In the genomic region with DNA sequence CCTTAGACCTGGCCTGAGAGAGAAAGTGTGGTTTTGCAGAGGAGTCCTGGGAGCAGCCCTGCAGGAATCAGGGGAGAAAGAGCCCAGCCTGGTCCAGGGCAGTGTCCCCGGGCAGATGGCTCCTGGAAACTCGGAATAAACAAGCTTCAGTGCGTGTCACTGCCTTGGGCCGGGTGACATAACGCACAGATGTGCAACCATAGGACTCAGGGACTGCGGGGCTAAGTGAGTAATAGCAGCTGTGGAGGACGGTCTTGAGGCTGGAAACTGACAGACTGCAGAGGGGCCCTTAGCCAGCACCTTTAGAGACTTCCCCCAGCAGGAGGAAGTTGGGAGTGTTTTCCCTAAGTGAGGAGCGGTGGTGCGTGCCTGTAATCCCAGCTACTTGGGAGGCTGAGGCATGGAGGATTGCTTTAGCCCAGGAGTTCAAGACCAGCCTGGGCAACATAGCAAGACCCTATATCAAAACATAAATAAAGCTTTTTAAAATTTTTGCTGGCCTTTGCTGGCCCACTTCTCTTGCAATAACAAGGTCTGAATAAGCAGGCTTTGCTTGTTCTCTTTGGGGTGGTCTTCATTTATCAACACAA, we compare ENCODE assay signal across 15 cellular contexts. TPM values are rescaled to one million over a fixed set of nuclear protein-coding genes. Genes with fewer than 3 reads are reported as not detected.
DNase-seq lines count a peak whose midpoint lies in the region; ATAC-seq and TF ChIP-seq lines count a peak whose summit lies in the region.
"Had no signal": no experiment of that assay in that cellular context is flagged by ENCODE, and none has a peak within 500 bp of the region (broad histone marks: within the 10 kb centered on the region; RNA-seq: fewer than 3 reads in every experiment).

No MANE protein-coding gene starts in this region.

- H3K9me3 Mint-ChIP-seq in IgD-negative memory B cell = no peaks in the 10 kb centered on the region
- H3K9me3 Mint-ChIP-seq in WTC11 = no peaks in the 10 kb centered on the region

- H3K36me3 Mint-ChIP-seq in IgD-negative memory B cell (no peaks in the 10 kb centered on the region), WTC11 (no peaks in the 10 kb centered on the region)

- peak; percentile 70 for DNase-seq in Ammon's horn (ENCODE audit: low spot score)
- DNase-seq in WTC11 (ENCODE audit: low spot score) = no peak
- DNase-seq in NCI-H345 (lab: John Stamatoyannopoulos, UW) = no peak
- DNase-seq in posterior vena cava (ENCODE audit: low spot score) = no peak
- DNase-seq: activated CD4-positive, alpha-beta T cell treated with anti-CD3 and anti-CD28 coated beads for 1 hour; activated T-cell treated with anti-CD3 and anti-CD28 coated beads for 4 hours; DMS153; KG1; pancreas; SW 1271; thyroid gland had no signal

- ATAC-seq in WTC11 (no peak), HG02610 (IDR thresholded peaks at IDR 0.05; ENCODE audit: unreplicated experiment) (no peak), HG03039 (IDR thresholded peaks at IDR 0.05; ENCODE audit: unreplicated experiment) (no peak)

- CTCF ChIA-PET in WTC11 (lab: Charles Lee) = interaction anchor here (0.8 to 7.8 kb wide), 8 partner anchors 8 to 122 kb away, joined by 3 to 108 read pairs (median 6); no protein-coding TSS in a partner anchor

- H3K4me3 ChIP-seq in mucosa of rectum (ENCODE audit: low read length in 2 of 2) = no peak overlapping the region
- H3K4me3 ChIP-seq: pancreas, thyroid gland had no signal

- intact Hi-C loops in posterior vena cava (cut with DNase I) = no loop called here

- TF ChIP-seq CTCF in WTC11 (IDR thresholded peaks at IDR 0.05) = no peak

- H3K9me3 ChIP-seq in mucosa of rectum (ENCODE audit: control insufficient read depth in 2 of 2, low read length in 2 of 2) = no peaks in the 10 kb centered on the region
- H3K9me3 ChIP-seq: pancreas, thyroid gland had no signal

- no peaks in the 10 kb centered on the region for H3K27me3 ChIP-seq in mucosa of rectum (ENCODE audit: control insufficient read depth in 2 of 2, insufficient read depth in 2 of 2, low read length in 2 of 2)
- H3K27me3 ChIP-seq: pancreas, thyroid gland had no signal

- H3K4me1 Mint-ChIP-seq in IgD-negative memory B cell = peaks cover 23 to 45% (median 40%) of the 10 kb centered on the region in 3 donors
- peaks cover 46% of the 10 kb centered on the region for H3K4me1 Mint-ChIP-seq in WTC11

- H3K27ac Mint-ChIP-seq in IgD-negative memory B cell (peak overlapping the region in 2 of 3 donors; percentile 87 to 94), WTC11 (peak overlapping the region; percentile 32; the same call in 1 of the 2 replicates)

- peaks cover 52 to 54% of the 10 kb centered on the region in 2 donors for H3K4me1 ChIP-seq in mucosa of rectum (ENCODE audit: control insufficient read depth in 2 of 2, insufficient read depth in 2 of 2, low read length in 2 of 2)

- peak overlapping the region; percentile 19 to 67 for H3K9ac ChIP-seq in mucosa of rectum (ENCODE audit: low read depth in 1 of 2, low read length in 2 of 2)

- no peaks in the 10 kb centered on the region for H3K36me3 ChIP-seq in mucosa of rectum (ENCODE audit: control insufficient read depth in 2 of 2, insufficient read depth in 2 of 2, low read length in 2 of 2)
- H3K36me3 ChIP-seq: pancreas, thyroid gland had no signal

- H3K4me3 Mint-ChIP-seq in IgD-negative memory B cell = peak overlapping the region in 2 of 4 donors; percentile 49 to 82
- H3K4me3 Mint-ChIP-seq in WTC11 = no peak overlapping the region

- POLR2A ChIA-PET in WTC11 (lab: Charles Lee) = interaction anchor here (0.6 kb wide), 1 partner anchor 45 kb away, joined by 3 read pairs; no protein-coding TSS in a partner anchor

- H3K27me3 Mint-ChIP-seq in IgD-negative memory B cell = no peaks in the 10 kb centered on the region
- H3K27me3 Mint-ChIP-seq in WTC11 (ENCODE audit: low read depth) = peaks cover 2% of the 10 kb centered on the region

- H3K27ac ChIP-seq in mucosa of rectum (ENCODE audit: low read depth in 2 of 2, low read length in 2 of 2) = peak overlapping the region; percentile 88 to 98
- H3K27ac ChIP-seq: thyroid gland had no signal

TF ChIP-seq in WTC11, 78 proteins besides CTCF, POLR2A, EP300 and RAD21:
- TF ChIP-seq CBFB (CRISPR knock-in tag; IDR thresholded peaks at IDR 0.05; ENCODE audit: low read depth) (no peak), ZNF121 (CRISPR knock-in tag; IDR thresholded peaks at IDR 0.05) (peak; percentile 70; the same call in 1 of the 2 replicates), ETV6 (CRISPR knock-in tag; IDR thresholded peaks at IDR 0.05) (no peak)

RNA-seq across cellular contexts. Expression of a gene that starts 5.3 kb away (rescaled TPM):
- polyA plus RNA-seq in IgD-negative memory B cell = 7.1 TPM
- 48.1 to 49.7 TPM (median 48.4 TPM) in 3 replicates for total RNA-seq in WTC11 (2021)
- total RNA-seq in posterior vena cava = 10 to 100 TPM; 16.1 to 26.6 TPM

RNA-seq across cellular contexts. Expression of a gene that starts 29.8 kb away (rescaled TPM):
- polyA plus RNA-seq in IgD-negative memory B cell = 46.6 TPM
- total RNA-seq in WTC11 (2021) (74.1 to 80.7 TPM (median 79.4 TPM) in 3 replicates), posterior vena cava (10 to 100 TPM; 12.5 to 12.8 TPM)
